1 cellular context compared by ENCODE assay signal in genomic region chr1:203216274-203217138, GRCh38.
TF ChIP-seq lines count a peak whose summit lies in the region.

No MANE protein-coding gene starts in this region.

TF ChIP-seq in K562, 482 proteins besides CTCF, POLR2A, EP300 and RAD21 (continued from another document):
- TF ChIP-seq E2F5 (CRISPR knock-in tag; IDR thresholded peaks at IDR 0.05) (no peak), DNMT1 (IDR thresholded peaks at IDR 0.05) (no peak), RB1 (IDR thresholded peaks at IDR 0.05; ENCODE audit: low read depth) (peak; percentile 27; the same call in 1 of the 2 replicates), CBFA2T2 (conservative IDR thresholded peaks at IDR 0.05) (no peak), TFAP4 (CRISPR knock-in tag; IDR thresholded peaks at IDR 0.05; ENCODE audit: borderline replicate concordance) (0 out of 2 replicates have a peak, but pooled peaks have one; percentile 27), ZBTB7A (IDR thresholded peaks at IDR 0.05; ENCODE audit: borderline replicate concordance, control insufficient read depth, low read depth, low read length) (peak; percentile 35; the same call in 1 of the 2 replicates), CREM (IDR thresholded peaks at IDR 0.05; ENCODE audit: low read depth) (peak; percentile 44; the same call in 1 of the 2 replicates), MAX (CRISPR knock-in tag; IDR thresholded peaks at IDR 0.05) (0 out of 2 replicates have a peak, but pooled peaks have one; percentile 46), HCFC1 (IDR thresholded peaks at IDR 0.05; ENCODE audit: low read depth, low read length) (no peak), CBX8 (IDR thresholded peaks at IDR 0.05; ENCODE audit: borderline replicate concordance, extremely low read depth, low read depth, low read length, poor library complexity, severe bottlenecking) (no peak), MNT (conservative IDR thresholded peaks at IDR 0.05) (peak in 1 of 2 experiments; percentile 62; a peak in 2 of 4 replicates), BMI1 (IDR thresholded peaks at IDR 0.05; ENCODE audit: low read length) (0 out of 2 replicates have a peak, but pooled peaks have one; percentile 34), MYC (IDR thresholded peaks at IDR 0.05; ENCODE audit: low read depth, low read length) (peak; percentile 69), MYC (CRISPR knock-in tag; IDR thresholded peaks at IDR 0.05; ENCODE audit: borderline replicate concordance, low read depth) (no peak), POLR3A (IDR thresholded peaks at IDR 0.05; ENCODE audit: borderline replicate concordance, extremely low read depth, insufficient read depth, insufficient read length) (no peak), SMC3 (conservative IDR thresholded peaks at IDR 0.05; ENCODE audit: insufficient read depth, low read depth, low read length) (peak; percentile 85)
- TF ChIP-seq, protein P1, sequence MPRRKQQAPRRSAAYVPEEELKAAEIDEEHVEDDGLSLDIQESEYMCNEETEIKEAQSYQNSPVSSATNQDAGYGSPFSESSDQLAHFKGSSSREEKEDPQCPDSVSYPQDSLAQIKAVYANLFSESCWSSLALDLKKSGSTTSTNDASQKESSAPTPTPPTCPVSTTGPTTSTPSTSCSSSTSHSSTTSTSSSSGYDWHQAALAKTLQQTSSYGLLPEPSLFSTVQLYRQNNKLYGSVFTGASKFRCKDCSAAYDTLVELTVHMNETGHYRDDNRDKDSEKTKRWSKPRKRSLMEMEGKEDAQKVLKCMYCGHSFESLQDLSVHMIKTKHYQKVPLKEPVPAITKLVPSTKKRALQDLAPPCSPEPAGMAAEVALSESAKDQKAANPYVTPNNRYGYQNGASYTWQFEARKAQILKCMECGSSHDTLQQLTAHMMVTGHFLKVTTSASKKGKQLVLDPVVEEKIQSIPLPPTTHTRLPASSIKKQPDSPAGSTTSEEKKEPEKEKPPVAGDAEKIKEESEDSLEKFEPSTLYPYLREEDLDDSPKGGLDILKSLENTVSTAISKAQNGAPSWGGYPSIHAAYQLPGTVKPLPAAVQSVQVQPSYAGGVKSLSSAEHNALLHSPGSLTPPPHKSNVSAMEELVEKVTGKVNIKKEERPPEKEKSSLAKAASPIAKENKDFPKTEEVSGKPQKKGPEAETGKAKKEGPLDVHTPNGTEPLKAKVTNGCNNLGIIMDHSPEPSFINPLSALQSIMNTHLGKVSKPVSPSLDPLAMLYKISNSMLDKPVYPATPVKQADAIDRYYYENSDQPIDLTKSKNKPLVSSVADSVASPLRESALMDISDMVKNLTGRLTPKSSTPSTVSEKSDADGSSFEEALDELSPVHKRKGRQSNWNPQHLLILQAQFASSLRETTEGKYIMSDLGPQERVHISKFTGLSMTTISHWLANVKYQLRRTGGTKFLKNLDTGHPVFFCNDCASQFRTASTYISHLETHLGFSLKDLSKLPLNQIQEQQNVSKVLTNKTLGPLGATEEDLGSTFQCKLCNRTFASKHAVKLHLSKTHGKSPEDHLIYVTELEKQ (CRISPR knock-in tag; IDR thresholded peaks at IDR 0.05), result no peak
- TF ChIP-seq, protein P2, sequence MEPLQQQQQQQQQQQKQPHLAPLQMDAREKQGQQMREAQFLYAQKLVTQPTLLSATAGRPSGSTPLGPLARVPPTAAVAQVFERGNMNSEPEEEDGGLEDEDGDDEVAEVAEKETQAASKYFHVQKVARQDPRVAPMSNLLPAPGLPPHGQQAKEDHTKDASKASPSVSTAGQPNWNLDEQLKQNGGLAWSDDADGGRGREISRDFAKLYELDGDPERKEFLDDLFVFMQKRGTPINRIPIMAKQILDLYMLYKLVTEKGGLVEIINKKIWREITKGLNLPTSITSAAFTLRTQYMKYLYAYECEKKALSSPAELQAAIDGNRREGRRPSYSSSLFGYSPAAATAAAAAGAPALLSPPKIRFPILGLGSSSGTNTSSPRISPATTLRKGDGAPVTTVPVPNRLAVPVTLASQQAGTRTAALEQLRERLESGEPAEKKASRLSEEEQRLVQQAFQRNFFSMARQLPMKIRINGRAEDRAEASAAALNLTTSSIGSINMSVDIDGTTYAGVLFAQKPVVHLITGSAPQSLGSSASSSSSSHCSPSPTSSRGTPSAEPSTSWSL (CRISPR knock-in tag; IDR thresholded peaks at IDR 0.05; ENCODE audit: borderline replicate concordance), result no peak
